ENCODE assay signal across 12 cellular contexts in genomic region chr6:74447013-74447412, GRCh38.
DNase-seq lines count a peak whose midpoint lies in the region; ATAC-seq and TF ChIP-seq lines count a peak whose summit lies in the region.
"Had no signal": no experiment of that assay in that cellular context is flagged by ENCODE, and none has a peak within 500 bp of the region (broad histone marks: within the 10 kb centered on the region; RNA-seq: fewer than 3 reads in every experiment).

No MANE protein-coding gene starts in this region.

- peak; percentile 58 for DNase-seq in HFFc6
- DNase-seq in kidney glomerular epithelial cell (lab: John Stamatoyannopoulos, UW): peak; percentile 11
- DNase-seq in NCI-H2171 treated with DMSO at 0.1 percent for 48 hours (lab: John Stamatoyannopoulos, UW): no peak
- no peak for DNase-seq in SIG-M5 (lab: John Stamatoyannopoulos, UW)
- DNase-seq in psoas muscle: no peak
- no peak for DNase-seq in CD4-positive, alpha-beta T cell
- DNase-seq: activated B cell treated with CpG ODN at 0.5 μM for 24 hours; NK-92 treated with Interleukin-12 subunit alpha and Interleukin-12 subunit beta, amount 100 ng/mL, for 24 hours; stimulated activated CD4-positive, alpha-beta T cell treated with anti-CD3 and anti-CD28 coated beads, Interleukin-4, amount 100 ng/mL, for 4 hours had no signal

- H3K9me3 Mint-ChIP-seq in HFFc6: no peaks in the 10 kb centered on the region
- H3K9me3 Mint-ChIP-seq in CD4-positive, alpha-beta T cell: peaks cover 2% of the 10 kb centered on the region
- H3K9me3 Mint-ChIP-seq: activated B cell treated with CpG ODN at 0.5 μM for 24 hours had no signal

- no peak overlapping the region for H3K4me3 ChIP-seq in psoas muscle

- peak overlapping the region; percentile 31; the same call in 1 of the 2 replicates for H3K4me3 Mint-ChIP-seq in HFFc6
- no peak overlapping the region for H3K4me3 Mint-ChIP-seq in CD4-positive, alpha-beta T cell
- H3K4me3 Mint-ChIP-seq: activated B cell treated with CpG ODN at 0.5 μM for 24 hours; activated naive CD8-positive, alpha-beta T cell had no signal

- intact Hi-C loops in psoas muscle (cut with DNase I): no loop called here
- intact Hi-C loops in CD4-positive, alpha-beta T cell (cut with DNase I, micrococcal nuclease): no loop called here

- POLR2A ChIA-PET in CD4-positive, alpha-beta T cell (lab: Charles Lee): no interaction called here

- H3K27ac ChIP-seq in psoas muscle: no peak overlapping the region
- no peak overlapping the region for H3K27ac ChIP-seq in CD4-positive, alpha-beta T cell (ENCODE audit: low read depth, low read length)

- H3K36me3 ChIP-seq in psoas muscle (ENCODE audit: insufficient read depth in 1 of 2, low read depth in 1 of 2): no peaks in the 10 kb centered on the region

- H3K36me3 Mint-ChIP-seq in HFFc6 (ENCODE audit: low read depth): no peaks in the 10 kb centered on the region
- H3K36me3 Mint-ChIP-seq in CD4-positive, alpha-beta T cell (ENCODE audit: low read depth): no peaks in the 10 kb centered on the region
- H3K36me3 Mint-ChIP-seq: activated naive CD8-positive, alpha-beta T cell had no signal

- H3K9me3 ChIP-seq in psoas muscle: no peaks in the 10 kb centered on the region
- no peaks in the 10 kb centered on the region for H3K9me3 ChIP-seq in CD4-positive, alpha-beta T cell (ENCODE audit: control insufficient read depth, low read length)

- no peaks in the 10 kb centered on the region for H3K27me3 ChIP-seq in psoas muscle (ENCODE audit: insufficient read depth in 3 of 3, low read length in 2 of 3)
- no peaks in the 10 kb centered on the region for H3K27me3 ChIP-seq in CD4-positive, alpha-beta T cell (ENCODE audit: control insufficient read depth, insufficient read depth, low read length)

- no peaks in the 10 kb centered on the region for H3K27me3 Mint-ChIP-seq in HFFc6 (ENCODE audit: insufficient read depth)
- no peaks in the 10 kb centered on the region for H3K27me3 Mint-ChIP-seq in CD4-positive, alpha-beta T cell
- H3K27me3 Mint-ChIP-seq: activated B cell treated with CpG ODN at 0.5 μM for 24 hours; activated naive CD8-positive, alpha-beta T cell had no signal

- H3K27ac Mint-ChIP-seq in HFFc6: peak overlapping the region; percentile 34; the same call in 1 of the 2 replicates
- H3K27ac Mint-ChIP-seq in CD4-positive, alpha-beta T cell: no peak overlapping the region
- H3K27ac Mint-ChIP-seq: activated B cell treated with CpG ODN at 0.5 μM for 24 hours; activated naive CD8-positive, alpha-beta T cell had no signal

- no peaks in the 10 kb centered on the region for H3K4me1 ChIP-seq in psoas muscle

- peaks cover 11% of the 10 kb centered on the region for H3K4me1 Mint-ChIP-seq in HFFc6 (ENCODE audit: low read depth)
- H3K4me1 Mint-ChIP-seq in CD4-positive, alpha-beta T cell (ENCODE audit: low read depth): no peaks in the 10 kb centered on the region
- H3K4me1 Mint-ChIP-seq: activated B cell treated with CpG ODN at 0.5 μM for 24 hours had no signal

- CTCF ChIA-PET in CD4-positive, alpha-beta T cell (lab: Charles Lee): no interaction called here

- ATAC-seq in GM18867 (IDR thresholded peaks at IDR 0.05; ENCODE audit: unreplicated experiment): peak; percentile 95
- ATAC-seq in HG03558 (IDR thresholded peaks at IDR 0.05; ENCODE audit: extremely low read depth, unreplicated experiment): peak; percentile 90
- no peak for ATAC-seq in psoas muscle
- ATAC-seq in CD4-positive, alpha-beta T cell (ENCODE audit: poor library complexity): no peak

- WGBS in psoas muscle, 3 donors: 62 to 67% (median 62%) methylated on average over 5 of the region's 5 CpGs

- TF ChIP-seq CTCF in HFFc6 (IDR thresholded peaks at IDR 0.05): no peak
- no peak for TF ChIP-seq CTCF in psoas muscle (IDR thresholded peaks at IDR 0.05)
- TF ChIP-seq CTCF in CD4-positive, alpha-beta T cell (IDR thresholded peaks at IDR 0.05): no peak

Comparison
In these comparisons a context has a peak if more than half of its experiments do, and no peak if none do; other contexts are left out.
1. ATAC-seq: peak in GM18867 (single experiment) and HG03558 (single experiment); none in psoas muscle (0 of 4) and CD4-positive, alpha-beta T cell (single experiment).
2. DNase-seq: peak in HFFc6 (single experiment) and kidney glomerular epithelial cell (single experiment); none in NCI-H2171 treated with DMSO at 0.1 percent for 48 hours (single experiment), SIG-M5 (single experiment), psoas muscle (0 of 2) and CD4-positive, alpha-beta T cell (0 of 10).